26 cellular contexts compared by ENCODE assay signal in the genomic region with DNA sequence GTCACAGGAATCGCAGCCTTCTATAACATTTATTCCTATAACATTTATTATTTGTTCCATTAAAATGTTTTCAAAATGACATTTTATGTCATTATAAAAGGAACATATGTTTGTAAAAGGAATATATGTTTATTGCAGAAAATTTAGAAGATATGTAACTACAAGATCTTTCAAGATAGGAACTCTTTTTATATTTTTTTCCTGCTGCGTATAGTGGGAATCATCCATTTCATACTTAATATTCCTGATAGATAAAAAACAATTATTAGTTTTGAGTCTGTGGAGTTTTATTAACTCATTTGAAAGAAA.
"Had no signal": no experiment of that assay in that cellular context is flagged by ENCODE, and none has a peak within 500 bp of the region (broad histone marks: within the 10 kb centered on the region; RNA-seq: fewer than 3 reads in every experiment).

No MANE protein-coding gene starts in this region.

- H3K27me3 ChIP-seq: cardiac muscle cell, MG63, SJCRH30 had no signal

- H3K4me3 Mint-ChIP-seq: activated CD4-positive, alpha-beta T cell treated with anti-CD3 and anti-CD28 coated beads, Interleukin-2, amount 10 ng/mL, durations not matched to agents 24 days and 14 days; activated CD8-positive, alpha-beta T cell treated with anti-CD3 and anti-CD28 coated beads for 36 hours; activated naive CD4-positive, alpha-beta T cell treated with anti-CD3 and anti-CD28 coated beads for 36 hours; activated naive CD8-positive, alpha-beta T cell treated with anti-CD3 and anti-CD28 coated beads, Interleukin-2, amount 50 U/mL, for 24 hours; brain had no signal

- H3K36me3 ChIP-seq: cardiac muscle cell, MG63, SJCRH30 had no signal

- H3K27me3 Mint-ChIP-seq: activated CD4-positive, alpha-beta T cell treated with anti-CD3 and anti-CD28 coated beads, Interleukin-2, amount 10 ng/mL, durations not matched to agents 24 days and 14 days; activated CD8-positive, alpha-beta T cell treated with anti-CD3 and anti-CD28 coated beads for 36 hours; activated naive CD8-positive, alpha-beta T cell treated with anti-CD3 and anti-CD28 coated beads, Interleukin-2, amount 50 U/mL, for 24 hours; brain had no signal

- H3K4me1 ChIP-seq: SJCRH30 had no signal

- H3K27ac Mint-ChIP-seq: activated CD4-positive, alpha-beta T cell treated with anti-CD3 and anti-CD28 coated beads, Interleukin-2, amount 10 ng/mL, durations not matched to agents 24 days and 14 days; activated CD8-positive, alpha-beta T cell treated with anti-CD3 and anti-CD28 coated beads for 36 hours; activated naive CD4-positive, alpha-beta T cell treated with anti-CD3 and anti-CD28 coated beads for 36 hours; activated naive CD8-positive, alpha-beta T cell treated with anti-CD3 and anti-CD28 coated beads, Interleukin-2, amount 50 U/mL, for 24 hours had no signal

- DNase-seq: activated CD4-positive, alpha-beta T cell treated with anti-CD3 and anti-CD28 coated beads, Interleukin-2, amount 10 ng/mL, durations not matched to agents 24 days and 14 days; activated CD4-positive, alpha-beta T cell treated with anti-CD3 and anti-CD28 coated beads, Interleukin-2, amount 50 U/mL, for 4 hours; activated CD8-positive, alpha-beta T cell treated with anti-CD3 and anti-CD28 coated beads for 36 hours; activated gamma-delta T cell treated with Interleukin-2 at 50 U/mL for 16 hours; activated naive CD4-positive, alpha-beta T cell treated with anti-CD3 and anti-CD28 coated beads for 36 hours; activated naive CD8-positive, alpha-beta T cell treated with anti-CD3 and anti-CD28 coated beads, Interleukin-2, amount 50 U/mL, for 24 hours; activated T-cell treated with anti-CD3 and anti-CD28 coated beads, Interleukin-2, amount 50 U/mL, for 1 hour; anterior cingulate cortex; cerebellar nuclear complex; Karpas-422; MG63; NCI-H1048; NCI-H1105 treated with DMSO at 0.1 percent for 48 hours; NCI-H1436; NCI-H1694; NCI-H1930; NCI-H345; NCI-H524 treated with DMSO at 0.1 percent for 48 hours; SHP77; SJCRH30; T1000 had no signal

- H3K9me3 ChIP-seq: SJCRH30 had no signal

- H3K4me3 ChIP-seq: cardiac muscle cell, MG63, SJCRH30, SK-N-MC had no signal

- ATAC-seq: activated CD8-positive, alpha-beta T cell treated with anti-CD3 and anti-CD28 coated beads for 36 hours; activated naive CD4-positive, alpha-beta T cell treated with anti-CD3 and anti-CD28 coated beads, Interleukin-2, amount 50 U/mL, for 72 hours; activated naive CD8-positive, alpha-beta T cell treated with anti-CD3 and anti-CD28 coated beads, Interleukin-2, amount 50 U/mL, for 24 hours; Panc1 had no signal

- H3K27ac ChIP-seq: cardiac muscle cell, SJCRH30, SK-N-MC had no signal
